Comparison of ENCODE assay signal across 23 cellular contexts in genomic region chr5:136285501-136285900, GRCh38.
DNase-seq lines count a peak whose midpoint lies in the region; ATAC-seq and TF ChIP-seq lines count a peak whose summit lies in the region.
"Had no signal": no experiment of that assay in that cellular context is flagged by ENCODE, and none has a peak within 500 bp of the region (broad histone marks: within the 10 kb centered on the region; RNA-seq: fewer than 3 reads in every experiment).

No MANE protein-coding gene starts in this region.

- no peak overlapping the region for H2BK15ac ChIP-seq in IMR-90 (ENCODE audit: low read depth, low read length)

- H2BK20ac ChIP-seq in IMR-90 (ENCODE audit: low read depth, low read length) = no peak overlapping the region

- H3K56ac ChIP-seq in IMR-90 (ENCODE audit: extremely low read depth, insufficient read depth, low read length) = no peak overlapping the region

- no peak overlapping the region for H2BK5ac ChIP-seq in IMR-90 (ENCODE audit: low read depth, low read length, poor library complexity, severe bottlenecking)

- H3K9me3 ChIP-seq in IMR-90 (ENCODE audit: control insufficient read depth, insufficient read depth, low read length) = no peaks in the 10 kb centered on the region
- H3K9me3 ChIP-seq: adrenal gland had no signal

- H3K79me1 ChIP-seq in IMR-90 (ENCODE audit: low read depth in 1 of 2, low read length in 2 of 2) = no peaks in the 10 kb centered on the region

- no peak overlapping the region for H3K9ac ChIP-seq in IMR-90 (ENCODE audit: low read depth, low read length)
- H3K9ac ChIP-seq: parathyroid adenoma had no signal

- TF ChIP-seq CTCF in AG10803 (conservative IDR thresholded peaks at IDR 0.05; ENCODE audit: low read length) = no peak
- no peak for TF ChIP-seq CTCF in IMR-90 (conservative IDR thresholded peaks at IDR 0.05; ENCODE audit: low read depth, low read length)
- no peak for TF ChIP-seq CTCF in foreskin fibroblast (IDR thresholded peaks at IDR 0.05; ENCODE audit: low read depth, low read length)

- TF ChIP-seq RAD21 in IMR-90 (IDR thresholded peaks at IDR 0.05; ENCODE audit: low read length) = no peak

- BruUV-seq in IMR-90 (replicated peaks; lab: Mats Ljungman, UMichigan) = no TSS peak

- POLR2A ChIA-PET in IMR-90 (lab: Charles Lee; ENCODE audit: unreplicated experiment) = no interaction called here

- no peaks in the 10 kb centered on the region for H3K36me3 ChIP-seq in IMR-90 (ENCODE audit: control insufficient read depth, insufficient read depth, low read length)
- H3K36me3 ChIP-seq: adrenal gland had no signal

- no peak overlapping the region for H3K4ac ChIP-seq in IMR-90 (ENCODE audit: low read depth, low read length)

- ATAC-seq in IMR-90 (ENCODE audit: low read depth) (no peak; the same call in 1 of the 2 replicates), HG03025 (IDR thresholded peaks at IDR 0.05; ENCODE audit: low FRiP score, unreplicated experiment) (no peak)
- ATAC-seq: activated CD8-positive, alpha-beta T cell treated with anti-CD3 and anti-CD28 coated beads for 36 hours; left ventricle myocardium superior had no signal

- H3K27me3 ChIP-seq in IMR-90 (ENCODE audit: control insufficient read depth, insufficient read depth, low read length) = no peaks in the 10 kb centered on the region
- H3K27me3 ChIP-seq: adrenal gland had no signal

- H2BK120ac ChIP-seq in IMR-90 (ENCODE audit: low read depth, low read length) = no peak overlapping the region

- no peak overlapping the region for H4K8ac ChIP-seq in IMR-90 (ENCODE audit: low read depth in 2 of 2, low read length in 2 of 2)

- H4K91ac ChIP-seq in IMR-90 (ENCODE audit: insufficient read depth, low read depth, low read length) = no peak overlapping the region

- H2AFZ ChIP-seq in IMR-90 (replicated peaks; ENCODE audit: low read length, poor library complexity) = no peak overlapping the region
- H2AFZ ChIP-seq: parathyroid adenoma had no signal

- WGBS in IMR-90 (ENCODE audit: extremely low coverage in 2 of 2, insufficient read length in 1 of 2), 2 experiments = no CpG with 5 or more reads among the region's 1 CpG

- no peak overlapping the region for H3K14ac ChIP-seq in IMR-90 (replicated peaks; ENCODE audit: low read depth, low read length)

- H3K4me3 ChIP-seq in AG10803 (ENCODE audit: low read length) (no peak overlapping the region), IMR-90 (ENCODE audit: insufficient read depth, low read depth, low read length) (no peak overlapping the region), foreskin fibroblast (ENCODE audit: low read depth in 1 of 2, low read length in 2 of 2) (no peak overlapping the region)
- H3K4me3 ChIP-seq: adrenal gland had no signal

- no peak overlapping the region for H2AK9ac ChIP-seq in IMR-90 (replicated peaks; ENCODE audit: low read depth, low read length, poor library complexity)

- no peak overlapping the region for H3K23ac ChIP-seq in IMR-90 (ENCODE audit: low read depth, low read length)

- no peak overlapping the region for H3K27ac ChIP-seq in IMR-90 (ENCODE audit: insufficient read depth, low read length)
- H3K27ac ChIP-seq: adrenal gland, parathyroid adenoma had no signal

- TF ChIP-seq POLR2A in IMR-90 (IDR thresholded peaks at IDR 0.05; ENCODE audit: low read depth, low read length) = no peak

- no peaks in the 10 kb centered on the region for H3K9me1 ChIP-seq in IMR-90 (ENCODE audit: insufficient read depth, low read length)

- DNase-seq in AG10803 (ENCODE audit: low read depth) (peak; percentile 6), IMR-90 (peak; percentile 4), amniotic epithelial cell (ENCODE audit: low read depth) (peak; percentile 32), foreskin fibroblast (peak; percentile 12 to 26), cortex of kidney (lab: John Stamatoyannopoulos, UW) (no peak), DMS 273 treated with DMSO at 0.1 percent for 48 hours (lab: John Stamatoyannopoulos, UW) (no peak)
- no peak for DNase-seq in activated CD8-positive, alpha-beta memory T cell treated with anti-CD3 and anti-CD28 coated beads, Interleukin-2, amount 50 U/mL, for 48 hours
- DNase-seq: activated CD4-positive, CD25-positive, alpha-beta regulatory T cell treated with anti-CD3 and anti-CD28 coated beads, Interleukin-2, amount 50 U/mL, for 72 hours; activated CD8-positive, alpha-beta T cell treated with anti-CD3 and anti-CD28 coated beads for 36 hours; activated naive CD4-positive, alpha-beta T cell treated with anti-CD3 and anti-CD28 coated beads for 36 hours; adrenal gland; AML-193; CD4-positive, CD25-positive, alpha-beta regulatory T cell; left ventricle myocardium superior; NCI-H1092; NCI-H1694 treated with DMSO at 0.1 percent for 48 hours; NCI-H510A; Right ventricle myocardium superior; small intestine; stimulated activated naive CD4-positive, alpha-beta T cell; T-helper 2 cell had no signal

- CTCF ChIA-PET in IMR-90 (lab: Yijun Ruan, JAX) = no interaction called here

- no peaks in the 10 kb centered on the region for H3K4me1 ChIP-seq in IMR-90 (ENCODE audit: control insufficient read depth, insufficient read depth, low read length)
- H3K4me1 ChIP-seq: adrenal gland, parathyroid adenoma had no signal

- intact Hi-C loops in IMR-90 (cut with micrococcal nuclease) = no loop called here

- no peak overlapping the region for H4K5ac ChIP-seq in IMR-90 (ENCODE audit: low read depth, low read length)

- dilution Hi-C loops in IMR-90 (cut with HindIII; ENCODE audit: low sequenced_read_pairs, unreplicated experiment) = no loop called here

- no peaks in the 10 kb centered on the region for H4K20me1 ChIP-seq in IMR-90 (ENCODE audit: insufficient read depth, low read length)

- H2AK5ac ChIP-seq in IMR-90 (ENCODE audit: low read depth, low read length) = no peak overlapping the region

- H3K18ac ChIP-seq in IMR-90 (ENCODE audit: low read depth, low read length) = no peak overlapping the region

- in situ Hi-C loops in IMR-90 (cut with MboI; ENCODE audit: low sequenced_read_pairs) = no loop called here

- no peak overlapping the region for H3K4me2 ChIP-seq in IMR-90 (ENCODE audit: low read depth, low read length)

TF ChIP-seq in IMR-90, 13 proteins besides CTCF, POLR2A, EP300 and RAD21:
- no peak for TF ChIP-seq FOS (IDR thresholded peaks at IDR 0.05; ENCODE audit: low read depth, low read length)
- TF ChIP-seq RCOR1 (IDR thresholded peaks at IDR 0.05; ENCODE audit: insufficient replicate concordance, low read length) = no peak
- TF ChIP-seq MXI1 (IDR thresholded peaks at IDR 0.05; ENCODE audit: borderline replicate concordance, low read depth, low read length) = no peak
- TF ChIP-seq RFX5 (IDR thresholded peaks at IDR 0.05; ENCODE audit: low read depth, low read length) = no peak
- no peak for TF ChIP-seq SMC3 (IDR thresholded peaks at IDR 0.05; ENCODE audit: low read depth, low read length)
- TF ChIP-seq CHD1 (IDR thresholded peaks at IDR 0.05; ENCODE audit: low read depth, low read length) = no peak
- no peak for TF ChIP-seq CEBPB (IDR thresholded peaks at IDR 0.05; ENCODE audit: low read depth, low read length)
- TF ChIP-seq MAFK (IDR thresholded peaks at IDR 0.05; ENCODE audit: low read depth, low read length) = no peak
- TF ChIP-seq BHLHE40 (IDR thresholded peaks at IDR 0.05; ENCODE audit: low read depth, low read length) = no peak
- TF ChIP-seq ELK1 (IDR thresholded peaks at IDR 0.05; ENCODE audit: borderline replicate concordance, low read depth, low read length) = no peak
- no peak for TF ChIP-seq USF2 (IDR thresholded peaks at IDR 0.05; ENCODE audit: low read depth, low read length)
- TF ChIP-seq MAZ (IDR thresholded peaks at IDR 0.05; ENCODE audit: borderline replicate concordance, low read depth, low read length) = no peak
- no peak for TF ChIP-seq NFE2L2 (IDR thresholded peaks at IDR 0.05; ENCODE audit: low read depth, low read length)

Comparison
In these comparisons a context has a peak if more than half of its experiments do, and no peak if none do; other contexts are left out.
1. DNase-seq: peak in AG10803 (single experiment), IMR-90 (single experiment), amniotic epithelial cell (single experiment) and foreskin fibroblast (2 of 2); none in activated CD8-positive, alpha-beta memory T cell treated with anti-CD3 and anti-CD28 coated beads, Interleukin-2, amount 50 U/mL, for 48 hours (single experiment), cortex of kidney (single experiment) and DMS 273 treated with DMSO at 0.1 percent for 48 hours (single experiment).